8 cellular contexts compared by ENCODE assay signal in genomic region chr11:86116386-86116726, GRCh38. TPM values are rescaled to one million over a fixed set of nuclear protein-coding genes. Genes with fewer than 3 reads are reported as not detected.
DNase-seq lines count a peak whose midpoint lies in the region; ATAC-seq, FAIRE-seq and TF ChIP-seq lines count a peak whose summit lies in the region.

No MANE protein-coding gene starts in this region.

- 2% methylated on average over 4 of the region's 4 CpGs for WGBS in GM12878 (ENCODE audit: insufficient coverage, insufficient replicate concordance, low lambda C conversion rate, missing lambda C conversion rate)
- 77% methylated on average over 4 of the region's 4 CpGs for WGBS in hepatocyte (ENCODE audit: low lambda C conversion rate, missing lambda C conversion rate)

- no peak overlapping the region for H3K4me3 ChIP-seq in GM12864 (ENCODE audit: low read depth, low read length)
- H3K4me3 ChIP-seq in GM12878 = 0 out of 2 replicates have a peak overlapping the region, but pooled peaks have one; percentile 37
- no peak overlapping the region for H3K4me3 ChIP-seq in hepatocyte

- SMC1A ChIA-PET in GM12878 (lab: Charles Lee; ENCODE audit: uncharacterized antibody, unreplicated experiment) = interaction anchor here (0.8 to 5.0 kb wide), 24 partner anchors 8 to 177 kb away, joined by 3 to 75 read pairs (median 6); partner anchors contain the start of gene PICALM

- H3K4me1 ChIP-seq in GM12878 (ENCODE audit: control insufficient read depth, insufficient read depth, low read length) (peaks cover 18% of the 10 kb centered on the region), hepatocyte (ENCODE audit: insufficient read depth) (no peaks in the 10 kb centered on the region)

- peak overlapping the region; percentile 58; the same call in 1 of the 2 replicates for H3K9ac ChIP-seq in GM12878 (ENCODE audit: control insufficient read depth, insufficient read depth, low read length)

- H3K9me3 ChIP-seq in GM12878 (replicated peaks; ENCODE audit: control insufficient read depth, insufficient read depth, low read length) = no peaks in the 10 kb centered on the region
- H3K9me3 ChIP-seq in hepatocyte (ENCODE audit: low read depth) = no peaks in the 10 kb centered on the region

- H2AFZ ChIP-seq in GM12878 (ENCODE audit: control insufficient read depth, low read depth, low read length) (peak overlapping the region; percentile 88), hepatocyte (no peak overlapping the region)

- no peaks in the 10 kb centered on the region for H3K27me3 ChIP-seq in GM12878 (replicated peaks in 1 of 2; ENCODE audit: control insufficient read depth in 2 of 2, insufficient read depth in 2 of 2, low read length in 1 of 2)
- H3K27me3 ChIP-seq in hepatocyte = no peaks in the 10 kb centered on the region

- peak; percentile 79; a peak in 2 of 4 replicates for TF ChIP-seq EP300 in GM12878 (IDR thresholded peaks at IDR 0.05; ENCODE audit: borderline replicate concordance in 1 of 2, control insufficient read depth in 1 of 2, low read depth in 2 of 2, low read length in 2 of 2)

- H4K20me1 ChIP-seq in GM12878 (ENCODE audit: control insufficient read depth, insufficient read depth) = no peaks in the 10 kb centered on the region
- no peaks in the 10 kb centered on the region for H4K20me1 ChIP-seq in hepatocyte (ENCODE audit: insufficient read depth, poor library complexity, severe bottlenecking)

- H3K36me3 ChIP-seq in GM12878 (ENCODE audit: control insufficient read depth in 2 of 2, insufficient read depth in 2 of 2, low read length in 1 of 2) (no peaks in the 10 kb centered on the region), hepatocyte (replicated peaks; ENCODE audit: insufficient read depth, low read depth) (no peaks in the 10 kb centered on the region)

- FAIRE-seq in GM12878 (lab: Jason Lieb, UNC) = no peak

- peak overlapping the region; percentile 90 for H3K4me2 ChIP-seq in GM12878 (ENCODE audit: control insufficient read depth, insufficient read depth)
- no peak overlapping the region for H3K4me2 ChIP-seq in hepatocyte

- TF ChIP-seq CTCF in GM12864 (IDR thresholded peaks at IDR 0.05; ENCODE audit: low read depth, low read length, missing control alignments) = no peak
- TF ChIP-seq CTCF in GM12878 (IDR thresholded peaks at IDR 0.05 in 2 of 3, conservative IDR thresholded peaks at IDR 0.05 in 1 of 3; ENCODE audit: control insufficient read depth in 2 of 3, extremely low read depth in 1 of 3, insufficient read depth in 1 of 3, low read depth in 3 of 3, low read length in 3 of 3) = no peak
- TF ChIP-seq CTCF in hepatocyte (IDR thresholded peaks at IDR 0.05; ENCODE audit: poor library complexity) = no peak

- ATAC-seq in GM21447 (IDR thresholded peaks at IDR 0.05; ENCODE audit: unreplicated experiment) (peak; percentile 90), GM12878 (peak; percentile 94)

- RAD21 ChIA-PET in GM12878 (lab: Charles Lee; ENCODE audit: unreplicated experiment) = interaction anchor here (0.8 to 4.5 kb wide), 16 partner anchors 15 to 105 kb away, joined by 3 to 57 read pairs (median 6); partner anchors contain the start of gene PICALM

- no peak for TF ChIP-seq RAD21 in GM12878 (IDR thresholded peaks at IDR 0.05; ENCODE audit: insufficient read depth, low read depth, low read length)

- BruUV-seq in GM12878 (replicated peaks; lab: Mats Ljungman, UMichigan) = no TSS peak

- TF ChIP-seq POLR2A in GM12878 (IDR thresholded peaks at IDR 0.05; ENCODE audit: low read depth, low read length) = no peak

- POLR2A ChIA-PET in GM12878 (lab: Charles Lee) = interaction anchor here (0.7 to 4.0 kb wide), 7 partner anchors 8 to 104 kb away, joined by 3 to 40 read pairs (median 5); partner anchors contain the start of gene PICALM

- DNase-seq in GM12864 (ENCODE audit: low read depth) (peak; percentile 43), HPDE6-E6E7 (ENCODE audit: extremely low spot score) (peak; percentile 63), GM12878 (ENCODE audit: low read depth, low spot score) (peak; percentile 77), cerebellum (ENCODE audit: low spot score) (no peak), HT-29 (ENCODE audit: low spot score) (no peak), hepatocyte (ENCODE audit: low spot score) (no peak)
- peak; percentile 16 to 48 for DNase-seq in stimulated activated CD4-positive, alpha-beta T cell treated with anti-CD3 and anti-CD28 coated beads, Interleukin-2, amount 100 ng/mL, for 24 hours

- in situ Hi-C loops in GM12878 (cut with MboI) = no loop called here

- H3K9me2 ChIP-seq in hepatocyte (replicated peaks; ENCODE audit: insufficient read depth) = no peaks in the 10 kb centered on the region

- CTCF ChIA-PET in GM12878 (lab: Yijun Ruan, JAX) = interaction anchor here (1.2 to 4.6 kb wide), 14 partner anchors 12 to 172 kb away, joined by 3 to 45 read pairs (median 6); partner anchors contain the start of gene PICALM

- H3K79me2 ChIP-seq in GM12878 (ENCODE audit: control insufficient read depth, insufficient read depth, low read length) (no peaks in the 10 kb centered on the region), hepatocyte (no peaks in the 10 kb centered on the region)

- intact Hi-C loops in GM12878 (cut with micrococcal nuclease; ENCODE audit: unreplicated experiment) = loop anchor here (1.0 to 5.0 kb wide), 3 partner anchors 47 to 96 kb away; partner anchors contain the start of gene PICALM

- H3K27ac ChIP-seq in GM12878 (ENCODE audit: control insufficient read depth, insufficient read depth) = peak overlapping the region; percentile 90
- H3K27ac ChIP-seq in hepatocyte = no peak overlapping the region

TF ChIP-seq in GM12878, 131 proteins besides CTCF, POLR2A, EP300 and RAD21 (continues in another document):
- no peak for TF ChIP-seq ZNF274 (IDR thresholded peaks at IDR 0.05; ENCODE audit: insufficient read depth, insufficient read length)
- 0 out of 2 replicates have a peak, but pooled peaks have one; percentile 62 for TF ChIP-seq WRNIP1 (IDR thresholded peaks at IDR 0.05; ENCODE audit: borderline replicate concordance, low read depth, low read length)
- peak; percentile 99 for TF ChIP-seq RUNX3 (IDR thresholded peaks at IDR 0.05; ENCODE audit: low read length)
- TF ChIP-seq MTA2 (IDR thresholded peaks at IDR 0.05; ENCODE audit: low read depth) = peak; percentile 77
- TF ChIP-seq DPF2 (IDR thresholded peaks at IDR 0.05) = peak; percentile 68; the same call in 1 of the 2 replicates
- peak; percentile 68; the same call in 1 of the 2 replicates for TF ChIP-seq FOXM1 (IDR thresholded peaks at IDR 0.05; ENCODE audit: low read depth, low read length)
- no peak for TF ChIP-seq ZBTB33 (IDR thresholded peaks at IDR 0.05)
- TF ChIP-seq SMC3 (IDR thresholded peaks at IDR 0.05; ENCODE audit: borderline replicate concordance, low read length) = 0 out of 2 replicates have a peak, but pooled peaks have one; percentile 8
- no peak for TF ChIP-seq ZZZ3 (IDR thresholded peaks at IDR 0.05; ENCODE audit: control insufficient read depth, insufficient read length, low read depth)
- peak; percentile 54 for TF ChIP-seq SP1 (IDR thresholded peaks at IDR 0.05; ENCODE audit: low read depth, low read length)
- TF ChIP-seq CBFB (IDR thresholded peaks at IDR 0.05; ENCODE audit: low read depth) = peak; percentile 86
- TF ChIP-seq MXI1 (IDR thresholded peaks at IDR 0.05; ENCODE audit: low read depth, low read length) = 0 out of 2 replicates have a peak, but pooled peaks have one; percentile 22
- TF ChIP-seq NFYA (IDR thresholded peaks at IDR 0.05; ENCODE audit: borderline replicate concordance, low read depth, low read length) = no peak

RNA-seq across cellular contexts. Expression of gene PICALM, which starts 47.5 kb away (rescaled TPM):
- total RNA-seq in GM12878 (2013; cell fraction: nucleolus; rRNA removed) = 532 and 561 TPM in 2 replicates
- total RNA-seq in GM12878 (2014; rRNA removed) = 78.9 and 86.8 TPM in 2 replicates
- total RNA-seq in GM12878 (2014; rRNA removed; fragmentation: Illumina TruSeq; extraction: Trizol) = 69.1 and 70.3 TPM in 2 replicates
- 41.0 and 46.5 TPM in 2 replicates for total RNA-seq in GM12878 (2021)
- polyA plus RNA-seq in GM12878 (2011; ENCODE audit: low read depth) = 18.2 TPM
- polyA plus RNA-seq in GM12878 (2011; rRNA removed) = 150 and 163 TPM in 2 replicates
- 68.3 and 91.4 TPM in 2 replicates for polyA plus RNA-seq in GM12878 (2011; cell fraction: cytosol; rRNA removed)
- polyA plus RNA-seq in GM12878 (2011; cell fraction: nucleus; rRNA removed) = 115 and 124 TPM in 2 replicates
- 27.2 and 31.0 TPM in 2 replicates for polyA plus RNA-seq in GM12878 (2012)
- 70.1 and 95.0 TPM in 2 replicates for polyA plus RNA-seq in GM12878 (2014; fragmentation: Illumina TruSeq; extraction: Trizol)
- polyA plus RNA-seq in GM12878 (2014; fragmentation: Nextera tagmentation; extraction: Ambion mirVana) = 10 to 100 TPM in 1 of 2 experiments, 1 to 10 TPM in 1; 4.3 to 10.4 TPM
- polyA plus RNA-seq in GM12878 (2014; rRNA removed) = 37.2 and 43.1 TPM in 2 replicates
- polyA plus RNA-seq in GM12878 (2016; fragmentation: Nextera tagmentation; extraction: Ambion mirVana) = 10 to 100 TPM; 12.8 to 15.0 TPM
- polyA minus RNA-seq in GM12878 (2011; rRNA and poly(A)+ RNA removed) = 254 and 304 TPM in 2 replicates
- polyA minus RNA-seq in GM12878 (2011; cell fraction: cytosol; rRNA and poly(A)+ RNA removed) = 78.4 and 84.7 TPM in 2 replicates
- 156 and 277 TPM in 2 replicates for polyA minus RNA-seq in GM12878 (2011; cell fraction: nucleus; rRNA and poly(A)+ RNA removed)
- total RNA-seq in cerebellum = 440 TPM
- total RNA-seq in HT-29 (2014; rRNA removed; shearing (Covaris generic)) = 90.4 and 93.6 TPM in 2 replicates
- 197 and 248 TPM in 2 replicates for total RNA-seq in hepatocyte
- 46.4 and 47.7 TPM in 2 replicates for polyA plus RNA-seq in hepatocyte

Comparison
In these comparisons a context has a peak if more than half of its experiments do, and no peak if none do; other contexts are left out.
1. DNase-seq: peak in GM12864 (single experiment), HPDE6-E6E7 (single experiment), GM12878 (single experiment) and stimulated activated CD4-positive, alpha-beta T cell treated with anti-CD3 and anti-CD28 coated beads, Interleukin-2, amount 100 ng/mL, for 24 hours (2 of 2); none in cerebellum (single experiment), HT-29 (single experiment) and hepatocyte (single experiment).